In genomic region chr22:38135133-38135706, GRCh38 we compare ENCODE assay signal across 10 cellular contexts. TPM values are rescaled to one million over a fixed set of nuclear protein-coding genes. Genes with fewer than 3 reads are reported as not detected.
A peak's percentile ranks its signal among the peaks of the same experiment; 100 is the strongest.
DNase-seq lines count a peak whose midpoint lies in the region; ATAC-seq and TF ChIP-seq lines count a peak whose summit lies in the region.
"Had no signal": no experiment of that assay in that cellular context is flagged by ENCODE, and none has a peak within 500 bp of the region (broad histone marks: within the 10 kb centered on the region; RNA-seq: fewer than 3 reads in every experiment).

No MANE protein-coding gene starts in this region.

- H3K27ac ChIP-seq in CD8-positive, alpha-beta memory T cell (ENCODE audit: low read depth, low read length) = no peak overlapping the region

- no peaks in the 10 kb centered on the region for H3K9me3 ChIP-seq in CD8-positive, alpha-beta memory T cell (ENCODE audit: low read length)

- no peak for TF ChIP-seq CTCF in fibroblast of mammary gland (conservative IDR thresholded peaks at IDR 0.05; ENCODE audit: control insufficient read depth, insufficient read depth, low read depth, low read length)

- H3K36me3 Mint-ChIP-seq in CD8-positive, alpha-beta memory T cell = peaks cover 0 to 74% (median 10%) of the 10 kb centered on the region in 3 donors

- H3K4me3 Mint-ChIP-seq in CD8-positive, alpha-beta memory T cell = no peak overlapping the region

- ATAC-seq in HG03457 (IDR thresholded peaks at IDR 0.05; ENCODE audit: unreplicated experiment) = no peak
- ATAC-seq: right cardiac atrium had no signal

- DNase-seq in H7 (peak; percentile 14), RKO (ENCODE audit: low spot score) (peak; percentile 65), fibroblast of mammary gland (ENCODE audit: low read depth) (peak; percentile 94), skeletal muscle cell (ENCODE audit: low read depth) (peak; percentile 47), GDM1 (lab: John Stamatoyannopoulos, UW) (no peak)
- DNase-seq in CD8-positive, alpha-beta memory T cell = no peak
- DNase-seq: NCI-H1105 treated with DMSO at 0.1 percent for 48 hours, right cardiac atrium, T-helper 1 cell had no signal

- H3K9me3 Mint-ChIP-seq in CD8-positive, alpha-beta memory T cell = no peaks in the 10 kb centered on the region

- CTCF ChIA-PET in CD8-positive, alpha-beta memory T cell (lab: Charles Lee) = no interaction called here

- no peaks in the 10 kb centered on the region for H3K27me3 Mint-ChIP-seq in CD8-positive, alpha-beta memory T cell

- peaks cover 1% of the 10 kb centered on the region for H3K36me3 ChIP-seq in H7 (replicated peaks; ENCODE audit: control insufficient read depth, insufficient read depth, low read length)
- H3K36me3 ChIP-seq in CD8-positive, alpha-beta memory T cell (ENCODE audit: insufficient read depth, low read length) = peaks cover 10% of the 10 kb centered on the region

- no peak overlapping the region for H3K4me3 ChIP-seq in H7 (ENCODE audit: insufficient read depth, low read depth, low read length)
- no peak overlapping the region for H3K4me3 ChIP-seq in fibroblast of mammary gland (ENCODE audit: control insufficient read depth, low read depth, low read length)
- H3K4me3 ChIP-seq in skeletal muscle cell (ENCODE audit: low read depth, low read length) = no peak overlapping the region
- no peak overlapping the region for H3K4me3 ChIP-seq in CD8-positive, alpha-beta memory T cell (ENCODE audit: low read length)

- H3K4me1 Mint-ChIP-seq in CD8-positive, alpha-beta memory T cell = no peaks in the 10 kb centered on the region

- POLR2A ChIA-PET in CD8-positive, alpha-beta memory T cell (lab: Charles Lee) = no interaction called here

- H3K27ac Mint-ChIP-seq in CD8-positive, alpha-beta memory T cell = peak overlapping the region in 1 of 8 donors; percentile 50

- H3K4me1 ChIP-seq in CD8-positive, alpha-beta memory T cell (ENCODE audit: insufficient read depth, low read length) = no peaks in the 10 kb centered on the region

- H3K27me3 ChIP-seq in H7 (ENCODE audit: control insufficient read depth, insufficient read depth, low read length) = no peaks in the 10 kb centered on the region
- H3K27me3 ChIP-seq in CD8-positive, alpha-beta memory T cell (ENCODE audit: insufficient read depth, low read length, poor library complexity, severe bottlenecking) = no peaks in the 10 kb centered on the region

RNA-seq across cellular contexts. Expression of gene BAIAP2L2, which starts 24.7 kb away (rescaled TPM):
- total RNA-seq in H7 (2014; rRNA removed; shearing (Covaris generic)) = 1.0 and 2.7 TPM in 2 replicates
- under 1 TPM; 0.53 to 0.58 TPM for total RNA-seq in CD8-positive, alpha-beta memory T cell
- polyA plus RNA-seq in CD8-positive, alpha-beta memory T cell = not detected

RNA-seq across cellular contexts. Expression of gene PLA2G6, which starts 46.4 kb away (rescaled TPM):
- 23.4 and 49.6 TPM in 2 replicates for total RNA-seq in H7 (2014; rRNA removed; shearing (Covaris generic))
- total RNA-seq in CD8-positive, alpha-beta memory T cell = 10 to 100 TPM; 33.0 to 34.1 TPM
- polyA plus RNA-seq in CD8-positive, alpha-beta memory T cell = 5.6 TPM

RNA-seq across cellular contexts. Expression of gene SLC16A8, which starts 51.2 kb away (rescaled TPM):
- total RNA-seq in H7 (2014; rRNA removed; shearing (Covaris generic)) = not detected in 2 replicates
- under 1 TPM in 1 of 2 experiments, not detected in 1; 0.35 TPM for total RNA-seq in CD8-positive, alpha-beta memory T cell
- polyA plus RNA-seq in CD8-positive, alpha-beta memory T cell = not detected

Comparison
In these comparisons a context has a peak if more than half of its experiments do, and no peak if none do; other contexts are left out.
1. DNase-seq: peak in H7 (single experiment), RKO (single experiment), fibroblast of mammary gland (single experiment) and skeletal muscle cell (single experiment); none in CD8-positive, alpha-beta memory T cell (0 of 5) and GDM1 (single experiment).